ENCODE assay signal across 24 cellular contexts in the genomic region with DNA sequence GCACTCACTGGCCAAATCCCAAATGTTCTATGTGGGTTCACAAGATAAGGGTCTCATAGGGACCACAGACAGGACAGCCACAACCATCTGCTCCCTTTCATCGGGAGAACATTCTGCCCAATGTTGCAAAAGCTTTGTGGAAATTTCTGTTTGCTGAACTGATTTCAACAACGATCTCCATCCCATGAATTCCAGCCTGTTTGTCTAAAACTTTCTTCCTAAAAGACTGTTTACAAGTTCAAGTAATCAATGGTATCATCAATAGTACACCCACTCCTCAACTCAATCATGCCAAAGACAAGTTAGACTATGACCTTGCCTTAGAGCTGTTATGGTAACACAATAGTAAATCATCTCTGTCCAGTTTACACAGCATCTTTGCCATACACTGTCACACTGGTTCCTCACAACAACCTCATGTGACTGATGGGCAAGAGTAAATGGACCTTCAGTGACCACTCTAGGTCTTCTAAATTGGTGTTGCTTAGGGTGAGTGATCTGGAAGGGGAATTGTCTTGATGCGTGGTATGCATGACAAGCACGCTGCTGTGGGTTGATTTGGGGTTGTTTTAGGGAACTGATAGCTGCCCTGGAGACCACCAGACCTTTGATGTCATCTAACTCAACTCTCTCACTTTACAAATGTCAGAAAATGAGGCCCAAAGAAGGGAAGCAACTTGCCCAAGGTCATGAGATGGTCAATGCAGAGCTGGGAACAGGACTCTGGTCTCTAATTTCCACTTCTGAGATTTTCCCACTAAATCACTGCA.
"Had no signal": no experiment of that assay in that cellular context is flagged by ENCODE, and none has a peak within 500 bp of the region (broad histone marks: within the 10 kb centered on the region; RNA-seq: fewer than 3 reads in every experiment).

No MANE protein-coding gene starts in this region.

- H3K36me3 Mint-ChIP-seq: naive thymus-derived CD8-positive, alpha-beta T cell had no signal

- DNase-seq: dorsolateral prefrontal cortex; effector CD4-positive, alpha-beta T cell; foreskin fibroblast; heart left ventricle; kidney; left cardiac atrium; left ventricle myocardium inferior; lower lobe of right lung; naive thymus-derived CD8-positive, alpha-beta T cell; occipital lobe; ovary; posterior cingulate gyrus; psoas muscle; right cardiac atrium; spleen; stimulated activated CD4-positive, alpha-beta T cell treated with anti-CD3 and anti-CD28 coated beads, Interleukin-4, amount 100 ng/mL, for 4 hours; stimulated activated naive CD4-positive, alpha-beta T cell; stomach; thyroid gland; trophoblast cell had no signal

- H3K27ac ChIP-seq: dorsolateral prefrontal cortex, gastroesophageal sphincter, heart left ventricle, hepatocyte, left ventricle myocardium inferior, lower lobe of right lung, ovary, psoas muscle, skin epidermis, stomach, thyroid gland had no signal

- H3K4me1 Mint-ChIP-seq: naive thymus-derived CD8-positive, alpha-beta T cell had no signal

- H3K36me3 ChIP-seq: gastroesophageal sphincter, heart left ventricle, left ventricle myocardium inferior, lower lobe of right lung, ovary, spleen, stomach, thyroid gland, vagina had no signal

- H2AFZ ChIP-seq: hepatocyte had no signal

- H3K79me2 ChIP-seq: hepatocyte had no signal

- FAIRE-seq: kidney had no signal

- H3K4me1 ChIP-seq: lower lobe of right lung, psoas muscle, thyroid gland had no signal

- H3K4me2 ChIP-seq: hepatocyte had no signal

- H3K27me3 ChIP-seq: dorsolateral prefrontal cortex, gastroesophageal sphincter, heart left ventricle, hepatocyte, ovary, spleen, stomach, thyroid gland, vagina had no signal

- ATAC-seq: gastroesophageal sphincter; lower lobe of right lung; naive thymus-derived CD8-positive, alpha-beta T cell; psoas muscle had no signal

- H3K27ac Mint-ChIP-seq: naive thymus-derived CD8-positive, alpha-beta T cell had no signal

- H3K4me3 Mint-ChIP-seq: naive thymus-derived CD8-positive, alpha-beta T cell had no signal

- H3K4me3 ChIP-seq: dorsolateral prefrontal cortex, gastroesophageal sphincter, heart left ventricle, hepatocyte, left ventricle myocardium inferior, lower lobe of right lung, ovary, psoas muscle, skin epidermis, spleen, stomach, thyroid gland, vagina had no signal

- H3K9me3 ChIP-seq: gastroesophageal sphincter, lower lobe of right lung, ovary, psoas muscle, thyroid gland, vagina had no signal
